ENCODE assay signal across 8 cellular contexts in the genomic region with DNA sequence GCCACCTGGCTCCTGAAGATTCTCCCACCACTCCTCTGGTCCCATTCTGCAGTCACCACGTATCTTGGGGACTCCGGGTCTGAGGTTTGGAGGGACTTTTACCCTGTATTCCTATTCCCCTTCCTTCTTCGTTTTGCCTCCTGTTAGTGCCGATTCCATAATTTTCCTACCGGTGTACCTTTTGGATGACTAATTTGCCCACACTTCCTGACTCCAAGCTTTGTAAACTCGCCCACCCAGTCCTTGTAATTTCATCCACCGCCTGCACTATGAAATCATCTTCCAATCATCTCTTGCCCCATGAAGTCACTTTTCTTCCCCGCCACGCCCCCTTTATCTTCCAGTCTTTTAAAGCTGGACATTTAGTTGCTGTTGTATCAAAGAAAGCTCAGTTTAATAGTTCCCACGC. TPM values are rescaled to one million over a fixed set of nuclear protein-coding genes. Genes with fewer than 3 reads are reported as not detected.
A peak's percentile ranks its signal among the peaks of the same experiment; 100 is the strongest.
DNase-seq lines count a peak whose midpoint lies in the region; ATAC-seq, FAIRE-seq and TF ChIP-seq lines count a peak whose summit lies in the region.

No MANE protein-coding gene starts in this region.

- H3K9ac ChIP-seq in HCT116 (ENCODE audit: low read length) = peak overlapping the region; percentile 62

- peak overlapping the region; percentile 94 for H3K4me3 Mint-ChIP-seq in activated CD4-positive, alpha-beta memory T cell treated with anti-CD3 and anti-CD28 coated beads, Interleukin-2, amount 10 ng/mL, durations not matched to agents 7 days and 5 days

- peaks cover 25% of the 10 kb centered on the region for H3K79me2 ChIP-seq in HCT116 (ENCODE audit: insufficient read depth, low read length)

- H3K36me3 Mint-ChIP-seq in activated CD4-positive, alpha-beta memory T cell treated with anti-CD3 and anti-CD28 coated beads, Interleukin-2, amount 10 ng/mL, durations not matched to agents 7 days and 5 days (ENCODE audit: low read depth) = peaks cover 25% of the 10 kb centered on the region

- peak overlapping the region; percentile 85 for H3K4me2 ChIP-seq in HCT116 (ENCODE audit: low read length)

- H3K27me3 Mint-ChIP-seq in activated CD4-positive, alpha-beta memory T cell treated with anti-CD3 and anti-CD28 coated beads, Interleukin-2, amount 10 ng/mL, durations not matched to agents 7 days and 5 days = peaks cover 2% of the 10 kb centered on the region

- TF ChIP-seq CTCF in HCT116 (IDR thresholded peaks at IDR 0.05 in 2 of 3, conservative IDR thresholded peaks at IDR 0.05 in 1 of 3; ENCODE audit: borderline replicate concordance in 1 of 3, insufficient read depth in 1 of 3, low read depth in 2 of 3, low read length in 2 of 3) = no peak
- no peak for TF ChIP-seq CTCF in fibroblast of pulmonary artery (IDR thresholded peaks at IDR 0.05; ENCODE audit: low read length, missing control alignments)
- TF ChIP-seq CTCF in pancreas (IDR thresholded peaks at IDR 0.05) = no peak

- no peaks in the 10 kb centered on the region for H3K9me3 Mint-ChIP-seq in activated CD4-positive, alpha-beta memory T cell treated with anti-CD3 and anti-CD28 coated beads, Interleukin-2, amount 10 ng/mL, durations not matched to agents 7 days and 5 days

- TF ChIP-seq POLR2A in HCT116 (IDR thresholded peaks at IDR 0.05; ENCODE audit: borderline replicate concordance, extremely low read depth, insufficient read depth, insufficient read length) = no peak

- H2AFZ ChIP-seq in HCT116 (ENCODE audit: low read depth, low read length, poor library complexity, severe bottlenecking) = no peak overlapping the region

- no peaks in the 10 kb centered on the region for H3K9me2 ChIP-seq in HCT116 (ENCODE audit: insufficient read depth)

- no TSS peak for BruUV-seq in HCT116 (replicated peaks; lab: Mats Ljungman, UMichigan)

- ATAC-seq in HCT116 (peak; percentile 46), pancreas (peak; percentile 9 to 49 (median 11)), GM18861 (IDR thresholded peaks at IDR 0.05; ENCODE audit: unreplicated experiment) (no peak)

- peak overlapping the region; percentile 63 for H3K27ac ChIP-seq in HCT116 (ENCODE audit: low read depth, low read length)
- H3K27ac ChIP-seq in pancreas = peak overlapping the region; percentile 83 to 92 (median 88)

- intact Hi-C loops in HCT116 (cut with micrococcal nuclease) (no loop called here), pancreas (cut with DNase I) (no loop called here)

- H3K4me1 Mint-ChIP-seq in activated CD4-positive, alpha-beta memory T cell treated with anti-CD3 and anti-CD28 coated beads, Interleukin-2, amount 10 ng/mL, durations not matched to agents 7 days and 5 days = peaks cover 38% of the 10 kb centered on the region

- peak overlapping the region; percentile 93 for H3K27ac Mint-ChIP-seq in activated CD4-positive, alpha-beta memory T cell treated with anti-CD3 and anti-CD28 coated beads, Interleukin-2, amount 10 ng/mL, durations not matched to agents 7 days and 5 days

- CTCF ChIA-PET in HCT116 (lab: Charles Lee) = interaction anchor here (0.6 to 1.3 kb wide), 3 partner anchors 10 to 68 kb away, joined by 3 to 4 read pairs (median 3); no protein-coding TSS in a partner anchor
- CTCF ChIA-PET in activated CD4-positive, alpha-beta memory T cell treated with anti-CD3 and anti-CD28 coated beads, Interleukin-2, amount 10 ng/mL, durations not matched to agents 7 days and 5 days (lab: Charles Lee) = interaction anchor here (0.6 to 2.7 kb wide), 7 partner anchors 9 to 177 kb away, joined by 3 to 7 read pairs (median 4); partner anchors contain the start of gene TBC1D4

- WGBS in pancreas, 2 donors = 1% methylated on average over 10 of the region's 10 CpGs

- no peak for TF ChIP-seq RAD21 in HCT116 (IDR thresholded peaks at IDR 0.05; ENCODE audit: low read depth)

- RAD21 ChIA-PET in HCT116 (lab: Charles Lee; ENCODE audit: low non-redundant PET in 1 of 2, low total read pairs in 2 of 2, uncharacterized antibody in 2 of 2, unreplicated experiment in 2 of 2) = no interaction called here

- POLR2A ChIA-PET in HCT116 (lab: Charles Lee) = interaction anchor here (0.6 to 1.7 kb wide), 3 partner anchors 11 to 179 kb away, joined by 4 to 15 read pairs (median 4); partner anchors contain the start of genes COMMD6 and TBC1D4
- POLR2A ChIA-PET in activated CD4-positive, alpha-beta memory T cell treated with anti-CD3 and anti-CD28 coated beads, Interleukin-2, amount 10 ng/mL, durations not matched to agents 7 days and 5 days (lab: Charles Lee) = interaction anchor here (0.9 to 2.1 kb wide), 4 partner anchors 13 to 46 kb away, joined by 3 to 8 read pairs (median 4); partner anchors contain the start of gene COMMD6

- H3K36me3 ChIP-seq in HCT116 (ENCODE audit: control insufficient read depth in 1 of 2, insufficient read depth in 2 of 2, low read length in 2 of 2) (no peaks in the 10 kb centered on the region), pancreas (no peaks in the 10 kb centered on the region)

- H3K9me3 ChIP-seq in HCT116 (ENCODE audit: control insufficient read depth in 1 of 2, insufficient read depth in 1 of 2, low read depth in 1 of 2, low read length in 2 of 2) (no peaks in the 10 kb centered on the region), pancreas (no peaks in the 10 kb centered on the region)

- H3K27me3 ChIP-seq in HCT116 (ENCODE audit: insufficient read depth, low read length) (no peaks in the 10 kb centered on the region), pancreas (no peaks in the 10 kb centered on the region)

- DNase-seq in SIG-M5 treated with dmso at 0.1 percent for 504 hours (lab: John Stamatoyannopoulos, UW; ENCODE audit: unreplicated experiment) (peak; percentile 63), SIG-M5 (lab: John Stamatoyannopoulos, UW) (no peak), HCT116 (ENCODE audit: low read depth, low spot score) (peak; percentile 56), NAMALWA (ENCODE audit: low spot score) (peak; percentile 74), fibroblast of pulmonary artery (ENCODE audit: low read depth) (peak; percentile 70), pancreas (peak in 3 of 6 donors; percentile 11 to 24 (median 18))
- peak; percentile 24 for DNase-seq in activated CD4-positive, alpha-beta memory T cell treated with anti-CD3 and anti-CD28 coated beads, Interleukin-2, amount 10 ng/mL, durations not matched to agents 7 days and 5 days

- H3K4me3 ChIP-seq in HCT116 (replicated peaks in 1 of 2; ENCODE audit: low read depth in 1 of 2, low read length in 2 of 2) (peak overlapping the region; percentile 74 to 81), fibroblast of pulmonary artery (replicated peaks; ENCODE audit: low read depth, low read length) (peak overlapping the region; percentile 99), pancreas (peak overlapping the region; percentile 78 to 91 (median 81))

- no peaks in the 10 kb centered on the region for H4K20me1 ChIP-seq in HCT116 (ENCODE audit: insufficient read depth)

- H3K4me1 ChIP-seq in HCT116 (ENCODE audit: control insufficient read depth in 1 of 2, insufficient read depth in 2 of 2, low read length in 2 of 2) (peaks cover 5 to 19% of the 10 kb centered on the region in 2 experiments; a peak in 3 of 4 replicates), pancreas (peaks cover 7 to 23% (median 10%) of the 10 kb centered on the region in 3 donors)

- FAIRE-seq in pancreas (lab: Jason Lieb, UNC) = no peak

TF ChIP-seq in HCT116, 20 proteins besides CTCF, POLR2A, EP300 and RAD21 (continues in another document):
- TF ChIP-seq CBX3 (IDR thresholded peaks at IDR 0.05; ENCODE audit: low read depth) (no peak), SP1 (IDR thresholded peaks at IDR 0.05; ENCODE audit: low read depth) (no peak), EZH2phosphoT487 (IDR thresholded peaks at IDR 0.05; ENCODE audit: borderline replicate concordance) (no peak), POLR2AphosphoS5 (IDR thresholded peaks at IDR 0.05; ENCODE audit: low read depth, low read length) (no peak; the same call in 1 of the 2 replicates), ZNF274 (IDR thresholded peaks at IDR 0.05; ENCODE audit: low read depth, low read length) (no peak), FOSL1 (IDR thresholded peaks at IDR 0.05; ENCODE audit: low read depth) (no peak), ELF1 (IDR thresholded peaks at IDR 0.05; ENCODE audit: borderline replicate concordance, low read depth) (no peak), JUND (IDR thresholded peaks at IDR 0.05) (no peak)
- TF ChIP-seq, protein P1, sequence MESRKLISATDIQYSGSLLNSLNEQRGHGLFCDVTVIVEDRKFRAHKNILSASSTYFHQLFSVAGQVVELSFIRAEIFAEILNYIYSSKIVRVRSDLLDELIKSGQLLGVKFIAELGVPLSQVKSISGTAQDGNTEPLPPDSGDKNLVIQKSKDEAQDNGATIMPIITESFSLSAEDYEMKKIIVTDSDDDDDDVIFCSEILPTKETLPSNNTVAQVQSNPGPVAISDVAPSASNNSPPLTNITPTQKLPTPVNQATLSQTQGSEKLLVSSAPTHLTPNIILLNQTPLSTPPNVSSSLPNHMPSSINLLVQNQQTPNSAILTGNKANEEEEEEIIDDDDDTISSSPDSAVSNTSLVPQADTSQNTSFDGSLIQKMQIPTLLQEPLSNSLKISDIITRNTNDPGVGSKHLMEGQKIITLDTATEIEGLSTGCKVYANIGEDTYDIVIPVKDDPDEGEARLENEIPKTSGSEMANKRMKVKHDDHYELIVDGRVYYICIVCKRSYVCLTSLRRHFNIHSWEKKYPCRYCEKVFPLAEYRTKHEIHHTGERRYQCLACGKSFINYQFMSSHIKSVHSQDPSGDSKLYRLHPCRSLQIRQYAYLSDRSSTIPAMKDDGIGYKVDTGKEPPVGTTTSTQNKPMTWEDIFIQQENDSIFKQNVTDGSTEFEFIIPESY (IDR thresholded peaks at IDR 0.05; ENCODE audit: extremely low read depth, insufficient replicate concordance, low read length) = no peak

RNA-seq across cellular contexts. Expression of gene UCHL3, which starts 0.6 kb away (rescaled TPM):
- total RNA-seq in HCT116 (2021; ENCODE audit: unreplicated experiment) = 32.4 TPM
- polyA plus RNA-seq in HCT116 (2012) = 22.3 and 24.2 TPM in 2 replicates
- total RNA-seq in activated CD4-positive, alpha-beta memory T cell treated with anti-CD3 and anti-CD28 coated beads, Interleukin-2, amount 10 ng/mL, durations not matched to agents 7 days and 5 days = 10 to 100 TPM; 30.0 to 32.6 TPM
- total RNA-seq in pancreas = 10 to 100 TPM; 13.1 to 21.0 (median 19.2) TPM
- 10 to 100 TPM; 18.6 to 20.7 TPM for polyA plus RNA-seq in pancreas

RNA-seq across cellular contexts. Expression of gene COMMD6, which starts 12.5 kb away (rescaled TPM):
- total RNA-seq in HCT116 (2021; ENCODE audit: unreplicated experiment) (108 TPM), pancreas (10 to 100 TPM; 38.1 to 96.5 (median 54.1) TPM)
- polyA plus RNA-seq in HCT116 (2012) = 134 and 192 TPM in 2 replicates
- total RNA-seq in activated CD4-positive, alpha-beta memory T cell treated with anti-CD3 and anti-CD28 coated beads, Interleukin-2, amount 10 ng/mL, durations not matched to agents 7 days and 5 days = 100 to 1,000 TPM; 128 TPM
- 10 to 100 TPM; 66.5 to 89.2 TPM for polyA plus RNA-seq in pancreas
